In the genomic region with DNA sequence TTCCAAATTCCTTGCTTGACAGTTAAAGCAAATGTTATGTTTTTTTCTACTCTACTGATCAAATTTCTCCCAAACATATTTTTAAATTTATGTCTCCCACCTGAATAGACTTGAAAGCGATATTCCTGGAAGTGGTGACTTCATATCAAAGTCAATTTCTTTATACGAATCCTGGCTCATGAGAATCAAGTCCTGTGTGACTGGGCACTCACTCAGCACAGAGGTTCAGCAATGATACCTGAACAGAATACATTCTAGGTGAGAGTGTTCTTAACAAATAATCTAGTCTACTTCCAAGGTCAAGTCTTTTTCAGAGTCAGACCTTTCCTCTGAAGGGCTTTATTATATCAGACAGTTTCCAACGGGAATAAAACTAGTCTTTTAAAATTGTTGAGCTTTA, we compare ENCODE assay signal across 36 cellular contexts.
"Had no signal": no experiment of that assay in that cellular context is flagged by ENCODE, and none has a peak within 500 bp of the region (broad histone marks: within the 10 kb centered on the region; RNA-seq: fewer than 3 reads in every experiment).

No MANE protein-coding gene starts in this region.

- DNase-seq: Karpas-422, Kasumi-1, MG63, MM.1S, MV-4-11, NCI-H1048, NCI-H1092, NCI-H1092 treated with DMSO at 0.1 percent for 48 hours, NCI-H1105, NCI-H1105 treated with DMSO at 0.1 percent for 48 hours, NCI-H1417, NCI-H1417 treated with DMSO at 0.1 percent for 48 hours, NCI-H1436, NCI-H1436 treated with DMSO at 0.1 percent for 48 hours, NCI-H146, NCI-H1694, NCI-H1694 treated with DMSO at 0.1 percent for 48 hours, NCI-H187, NCI-H187 treated with DMSO at 0.1 percent for 48 hours, NCI-H1930, NCI-H2029, NCI-H2029 treated with DMSO at 0.1 percent for 48 hours, NCI-H2081, NCI-H2081 treated with DMSO at 0.1 percent for 48 hours, NCI-H2107, NCI-H2171, NCI-H2171 treated with DMSO at 0.1 percent for 48 hours, NCI-H2227 treated with DMSO at 0.1 percent for 48 hours, NCI-H226, NCI-H345, NCI-H446, NCI-H446 treated with DMSO at 0.1 percent for 48 hours, NCI-H510A treated with DMSO at 0.1 percent for 48 hours, NCI-H524, NCI-H524 treated with DMSO at 0.1 percent for 48 hours had no signal

- H3K27me3 ChIP-seq: MG63 had no signal

- H3K9me3 ChIP-seq: MG63 had no signal

- H3K4me3 ChIP-seq: MG63 had no signal

- H3K9ac ChIP-seq: KMS-11 had no signal

- H3K36me3 ChIP-seq: MG63 had no signal
